18 cellular contexts compared by ENCODE assay signal in the genomic region with DNA sequence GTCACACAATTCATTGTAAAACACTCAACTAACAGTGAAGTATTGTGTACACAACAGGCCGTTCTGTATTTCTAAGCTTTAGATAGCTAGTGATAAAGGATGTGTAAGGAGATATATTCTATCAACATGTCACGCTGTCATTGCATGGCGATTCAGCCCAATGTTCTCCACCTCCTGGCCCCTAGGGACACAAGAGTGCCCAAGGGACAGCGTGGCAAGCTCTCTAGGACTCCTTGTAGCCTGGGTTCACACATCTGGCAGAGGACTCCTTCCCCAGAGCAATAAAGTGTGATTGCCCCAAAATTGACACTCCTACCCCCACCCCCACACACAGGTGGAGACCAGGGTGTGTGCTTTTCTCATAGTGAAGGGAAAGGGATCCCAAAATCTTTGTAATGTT. TPM values are rescaled to one million over a fixed set of nuclear protein-coding genes. Genes with fewer than 3 reads are reported as not detected.
A peak's percentile ranks its signal among the peaks of the same experiment; 100 is the strongest.
DNase-seq lines count a peak whose midpoint lies in the region; ATAC-seq, FAIRE-seq and TF ChIP-seq lines count a peak whose summit lies in the region.
"Had no signal": no experiment of that assay in that cellular context is flagged by ENCODE, and none has a peak within 500 bp of the region (broad histone marks: within the 10 kb centered on the region; RNA-seq: fewer than 3 reads in every experiment).

No MANE protein-coding gene starts in this region.

- H3K4me1 Mint-ChIP-seq in endodermal cell = peaks cover 4% of the 10 kb centered on the region
- H3K4me1 Mint-ChIP-seq in activated CD4-positive, alpha-beta memory T cell treated with anti-CD3 and anti-CD28 coated beads for 36 hours (ENCODE audit: low read depth) = peaks cover 22% of the 10 kb centered on the region
- peaks cover 6 to 23% of the 10 kb centered on the region in 2 donors for H3K4me1 Mint-ChIP-seq in effector memory CD8-positive, alpha-beta T cell (ENCODE audit: low read depth in 2 of 2)

- H3K27me3 ChIP-seq in left ventricle myocardium inferior (ENCODE audit: low read depth) = peaks cover 26% of the 10 kb centered on the region
- no peaks in the 10 kb centered on the region for H3K27me3 ChIP-seq in endodermal cell (ENCODE audit: control insufficient read depth, insufficient read depth, low read length, poor library complexity, severe bottlenecking)
- H3K27me3 ChIP-seq: right lobe of liver had no signal

- peaks cover 7% of the 10 kb centered on the region for H3K27me3 Mint-ChIP-seq in endodermal cell (ENCODE audit: insufficient read depth)
- no peaks in the 10 kb centered on the region for H3K27me3 Mint-ChIP-seq in activated CD4-positive, alpha-beta memory T cell treated with anti-CD3 and anti-CD28 coated beads for 36 hours
- no peaks in the 10 kb centered on the region for H3K27me3 Mint-ChIP-seq in effector memory CD8-positive, alpha-beta T cell

- no peaks in the 10 kb centered on the region for H3K36me3 Mint-ChIP-seq in endodermal cell (ENCODE audit: low read depth)
- peaks cover 60% of the 10 kb centered on the region for H3K36me3 Mint-ChIP-seq in activated CD4-positive, alpha-beta memory T cell treated with anti-CD3 and anti-CD28 coated beads for 36 hours
- peaks cover 7% of the 10 kb centered on the region for H3K36me3 Mint-ChIP-seq in effector memory CD8-positive, alpha-beta T cell (ENCODE audit: insufficient read depth)

- H3K27ac ChIP-seq in left ventricle myocardium inferior (replicated peaks) (no peak overlapping the region), endodermal cell (ENCODE audit: low read depth, low read length) (no peak overlapping the region)
- H3K27ac ChIP-seq: right lobe of liver, WERI-Rb-1 had no signal

- H3K27ac Mint-ChIP-seq in endodermal cell = no peak overlapping the region
- H3K27ac Mint-ChIP-seq in activated CD4-positive, alpha-beta memory T cell treated with anti-CD3 and anti-CD28 coated beads for 36 hours = no peak overlapping the region
- peak overlapping the region in 1 of 2 donors; percentile 67 for H3K27ac Mint-ChIP-seq in effector memory CD8-positive, alpha-beta T cell
- H3K27ac Mint-ChIP-seq: activated T-helper 2 cell treated with anti-CD3 and anti-CD28 coated beads, Interferon-gamma antibody, Interleukin-2, Interleukin-4, amounts not matched to agents 10 μg/mL and 5 μg/mL and 100 μg/mL, durations not matched to agents 14 hours and 24 hours and 36 hours had no signal

- no peak overlapping the region for H3K9ac ChIP-seq in endodermal cell (ENCODE audit: extremely low read depth, low read length, poor library complexity, severe bottlenecking)

- H3K36me3 ChIP-seq in left ventricle myocardium inferior (no peaks in the 10 kb centered on the region), endodermal cell (ENCODE audit: control insufficient read depth, insufficient read depth, low read length) (no peaks in the 10 kb centered on the region)
- H3K36me3 ChIP-seq: right lobe of liver, WERI-Rb-1 had no signal

- peak; percentile 10 for DNase-seq in cardiac septum (ENCODE audit: low spot score)
- no peak for DNase-seq in left ventricle myocardium inferior
- DNase-seq in NCI-H1436 treated with DMSO at 0.1 percent for 48 hours (lab: John Stamatoyannopoulos, UW) = peak; percentile 3
- DNase-seq in endodermal cell = no peak
- no peak for DNase-seq in RCC 7860 (ENCODE audit: low spot score)
- no peak for DNase-seq in activated CD4-positive, alpha-beta memory T cell treated with anti-CD3 and anti-CD28 coated beads for 36 hours
- no peak for DNase-seq in effector memory CD8-positive, alpha-beta T cell
- DNase-seq: amygdala, cerebellar nuclear complex, GDM1, hippocampal formation, kidney glomerular epithelial cell, NCI-H187 treated with DMSO at 0.1 percent for 48 hours, WERI-Rb-1 had no signal

- H3K4me3 Mint-ChIP-seq in endodermal cell = no peak overlapping the region
- no peak overlapping the region for H3K4me3 Mint-ChIP-seq in activated CD4-positive, alpha-beta memory T cell treated with anti-CD3 and anti-CD28 coated beads for 36 hours
- H3K4me3 Mint-ChIP-seq in effector memory CD8-positive, alpha-beta T cell = no peak overlapping the region

- no peak for ATAC-seq in effector memory CD8-positive, alpha-beta T cell (replicated peaks)
- ATAC-seq: right lobe of liver had no signal

- intact Hi-C loops in cardiac septum (cut with DNase I) = no loop called here
- intact Hi-C loops in left ventricle myocardium inferior (cut with micrococcal nuclease) = no loop called here
- intact Hi-C loops in activated CD4-positive, alpha-beta memory T cell treated with anti-CD3 and anti-CD28 coated beads for 36 hours (cut with micrococcal nuclease) = loop anchor here (5.0 to 10.0 kb wide), 2 partner anchors 79 to 237 kb away; no protein-coding TSS in a partner anchor

- FAIRE-seq in RCC 7860 (lab: Jason Lieb, UNC) = no peak
- FAIRE-seq: endometrium had no signal

- WGBS in endodermal cell (ENCODE audit: insufficient coverage in 1 of 2, insufficient read length in 1 of 2), 2 experiments = 83 to 88% methylated on average over 1 to 4 of the region's 4 CpGs

- H3K4me3 ChIP-seq in left ventricle myocardium inferior (no peak overlapping the region), endodermal cell (ENCODE audit: low read length) (no peak overlapping the region)
- H3K4me3 ChIP-seq: right lobe of liver had no signal

- H3K9me3 Mint-ChIP-seq in endodermal cell = peaks cover 10% of the 10 kb centered on the region
- H3K9me3 Mint-ChIP-seq in activated CD4-positive, alpha-beta memory T cell treated with anti-CD3 and anti-CD28 coated beads for 36 hours = peaks cover 14% of the 10 kb centered on the region
- peaks cover 0 to 1% of the 10 kb centered on the region in 2 donors for H3K9me3 Mint-ChIP-seq in effector memory CD8-positive, alpha-beta T cell

- H3K9me3 ChIP-seq in left ventricle myocardium inferior (replicated peaks) (peaks cover 19% of the 10 kb centered on the region), endodermal cell (ENCODE audit: control insufficient read depth, low read length) (no peaks in the 10 kb centered on the region)
- H3K9me3 ChIP-seq: right lobe of liver had no signal

- POLR2A ChIA-PET in activated CD4-positive, alpha-beta memory T cell treated with anti-CD3 and anti-CD28 coated beads for 36 hours (lab: Charles Lee) = interaction anchor here (0.6 kb wide), 2 partner anchors 8 to 23 kb away, joined by 3 to 6 read pairs; no protein-coding TSS in a partner anchor

- TF ChIP-seq CTCF in left ventricle myocardium inferior (IDR thresholded peaks at IDR 0.05; ENCODE audit: borderline replicate concordance) (no peak), endodermal cell (conservative IDR thresholded peaks at IDR 0.05) (peak; percentile 25)

- H3K4me1 ChIP-seq in left ventricle myocardium inferior (peaks cover 6% of the 10 kb centered on the region), endodermal cell (ENCODE audit: control insufficient read depth, insufficient read depth, low read length) (no peaks in the 10 kb centered on the region)

- CTCF ChIA-PET in activated CD4-positive, alpha-beta memory T cell treated with anti-CD3 and anti-CD28 coated beads for 36 hours (lab: Charles Lee) = interaction anchor here (0.7 to 4.6 kb wide), 2 partner anchors 23 to 33 kb away, joined by 3 to 29 read pairs; no protein-coding TSS in a partner anchor

RNA-seq across cellular contexts. Expression of a gene that starts 11.7 kb away (rescaled TPM):
- total RNA-seq in cardiac septum (not detected), left ventricle myocardium inferior (not detected), endodermal cell (not detected)
- not detected for polyA plus RNA-seq in endodermal cell (2013, experiment 1 of 2)
- polyA plus RNA-seq in endodermal cell (2013, experiment 2 of 2) = not detected
- 10 to 100 TPM; 47.6 to 49.8 TPM for total RNA-seq in activated CD4-positive, alpha-beta memory T cell treated with anti-CD3 and anti-CD28 coated beads for 36 hours
- total RNA-seq: LHCN-M2 had no signal

RNA-seq across cellular contexts. Expression of a gene that starts 17.8 kb away (rescaled TPM):
- total RNA-seq in cardiac septum (not detected), left ventricle myocardium inferior (not detected), endodermal cell (1 to 10 TPM; 1.6 to 3.7 TPM)
- 1.5 TPM for polyA plus RNA-seq in endodermal cell (2013, experiment 1 of 2)
- polyA plus RNA-seq in endodermal cell (2013, experiment 2 of 2) = 3.2 TPM
- not detected for total RNA-seq in activated CD4-positive, alpha-beta memory T cell treated with anti-CD3 and anti-CD28 coated beads for 36 hours
- total RNA-seq: LHCN-M2, right lobe of liver had no signal

RNA-seq across cellular contexts. Expression of a gene that starts 19.5 kb away (rescaled TPM):
- total RNA-seq in cardiac septum (not detected), left ventricle myocardium inferior (not detected), endodermal cell (not detected)
- not detected for polyA plus RNA-seq in endodermal cell (2013, experiment 1 of 2)
- polyA plus RNA-seq in endodermal cell (2013, experiment 2 of 2) = not detected
- 10 to 100 TPM; 27.2 to 29.4 TPM for total RNA-seq in activated CD4-positive, alpha-beta memory T cell treated with anti-CD3 and anti-CD28 coated beads for 36 hours
- total RNA-seq: LHCN-M2 had no signal

RNA-seq across cellular contexts. Expression of a gene that starts 33.4 kb away (rescaled TPM):
- total RNA-seq in cardiac septum (not detected), left ventricle myocardium inferior (not detected), endodermal cell (not detected)
- not detected for polyA plus RNA-seq in endodermal cell (2013, experiment 1 of 2)
- polyA plus RNA-seq in endodermal cell (2013, experiment 2 of 2) = not detected
- not detected for total RNA-seq in activated CD4-positive, alpha-beta memory T cell treated with anti-CD3 and anti-CD28 coated beads for 36 hours
- total RNA-seq: activated T-helper 2 cell treated with anti-CD3 and anti-CD28 coated beads, Interferon-gamma antibody, Interleukin-2, Interleukin-4, amounts not matched to agents 10 μg/mL and 5 μg/mL and 100 μg/mL, durations not matched to agents 14 hours and 24 hours and 36 hours; LHCN-M2 had no signal

Comparison
In these comparisons a context has a peak if more than half of its experiments do, and no peak if none do; other contexts are left out.
1. DNase-seq: peak in cardiac septum (single experiment) and NCI-H1436 treated with DMSO at 0.1 percent for 48 hours (single experiment); none in left ventricle myocardium inferior (single experiment), endodermal cell (single experiment), RCC 7860 (single experiment), activated CD4-positive, alpha-beta memory T cell treated with anti-CD3 and anti-CD28 coated beads for 36 hours (single experiment) and effector memory CD8-positive, alpha-beta T cell (0 of 3).
2. RNA of a gene that starts 11.7 kb away (total RNA-seq): 47.6 to 49.8 TPM in activated CD4-positive, alpha-beta memory T cell treated with anti-CD3 and anti-CD28 coated beads for 36 hours; not detected in cardiac septum (single experiment), not detected in left ventricle myocardium inferior (single experiment) and not detected in endodermal cell; every median in the first group is over 10 times any median in the second.
3. RNA of a gene that starts 19.5 kb away (total RNA-seq): 27.2 to 29.4 TPM in activated CD4-positive, alpha-beta memory T cell treated with anti-CD3 and anti-CD28 coated beads for 36 hours; not detected in cardiac septum (single experiment), not detected in left ventricle myocardium inferior (single experiment) and not detected in endodermal cell; every median in the first group is over 10 times any median in the second.